ENCODE assay signal across 13 cellular contexts in the genomic region with DNA sequence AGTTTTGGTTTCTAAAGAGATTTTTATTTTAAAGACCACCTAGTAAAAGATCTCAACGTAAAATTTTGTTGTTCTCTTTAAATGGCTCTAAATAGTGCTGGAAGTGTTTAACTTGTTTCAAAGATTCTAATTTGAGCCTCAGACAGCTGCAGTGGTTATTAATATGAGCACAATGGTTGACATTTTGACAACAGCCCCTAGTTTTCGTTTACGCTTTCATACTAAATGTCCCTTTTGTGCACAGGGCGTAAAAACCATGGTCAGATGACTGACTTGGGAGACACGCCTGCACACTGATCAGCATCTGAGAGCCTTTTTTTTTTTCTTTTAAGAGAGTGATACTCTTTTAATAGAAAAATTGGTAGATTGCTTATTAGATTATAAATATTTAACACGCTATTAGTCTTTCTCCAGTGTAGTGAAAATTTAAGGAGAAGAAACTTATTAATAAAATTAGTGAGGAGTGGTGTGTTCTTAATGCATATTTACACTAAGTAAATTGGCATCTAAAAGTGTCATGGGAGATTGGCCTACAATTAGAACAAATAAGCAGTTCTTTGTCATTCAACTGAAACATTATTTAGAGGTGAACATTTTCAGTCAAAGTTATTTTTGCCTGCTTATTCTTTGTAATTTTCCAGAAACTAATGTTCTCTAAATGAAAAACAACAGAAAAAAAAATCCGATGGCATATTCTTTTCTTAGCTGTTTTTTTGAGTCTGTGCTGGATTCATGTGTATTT.
DNase-seq lines count a peak whose midpoint lies in the region; ATAC-seq, FAIRE-seq and TF ChIP-seq lines count a peak whose summit lies in the region.
"Had no signal": no experiment of that assay in that cellular context is flagged by ENCODE, and none has a peak within 500 bp of the region (broad histone marks: within the 10 kb centered on the region; RNA-seq: fewer than 3 reads in every experiment).

No MANE protein-coding gene starts in this region.

- no peaks in the 10 kb centered on the region for H3K27me3 Mint-ChIP-seq in endodermal cell (ENCODE audit: insufficient read depth)

- no peak for TF ChIP-seq CTCF in endodermal cell (conservative IDR thresholded peaks at IDR 0.05)

- H3K4me3 Mint-ChIP-seq in endodermal cell: no peak overlapping the region
- H3K4me3 Mint-ChIP-seq: T-helper 1 cell treated with Interleukin-12 subunit alpha and Interleukin-12 subunit beta and Interleukin-4 antibody, amounts not matched to agents 30 μg/mL and 1 μg/mL, for 36 hours had no signal

- H3K9me3 ChIP-seq in BLaER1 (peaks cover 35% of the 10 kb centered on the region), endodermal cell (ENCODE audit: control insufficient read depth, low read length) (peaks cover 24% of the 10 kb centered on the region)

- H3K4me2 ChIP-seq in BLaER1: peak overlapping the region; percentile 81

- peak; percentile 23 for FAIRE-seq in GM19239 (lab: Jason Lieb, UNC)
- FAIRE-seq: bronchial epithelial cell had no signal

- 74 to 79% methylated on average over 5 to 6 of the region's 7 CpGs for whole genome bisulfite sequencing in endodermal cell (ENCODE audit: insufficient coverage in 1 of 2, insufficient read length in 1 of 2), 2 experiments

- H3K4me1 ChIP-seq in BLaER1 (peaks cover 69% of the 10 kb centered on the region), endodermal cell (ENCODE audit: control insufficient read depth, insufficient read depth, low read length) (peaks cover 3% of the 10 kb centered on the region)

- H4K20me1 ChIP-seq in BLaER1: no peaks in the 10 kb centered on the region

- peaks cover 29% of the 10 kb centered on the region for H3K9me3 Mint-ChIP-seq in endodermal cell
- H3K9me3 Mint-ChIP-seq: T-helper 1 cell treated with Interleukin-12 subunit alpha and Interleukin-12 subunit beta and Interleukin-4 antibody, amounts not matched to agents 30 μg/mL and 1 μg/mL, for 36 hours had no signal

- H3K9ac ChIP-seq in BLaER1 (peak overlapping the region; percentile 66), endodermal cell (ENCODE audit: extremely low read depth, low read length, poor library complexity, severe bottlenecking) (no peak overlapping the region)

- peaks cover 9% of the 10 kb centered on the region for H3K4me1 Mint-ChIP-seq in endodermal cell

- H3K4me3 ChIP-seq in BLaER1 (peak overlapping the region; percentile 38), endodermal cell (ENCODE audit: low read length) (no peak overlapping the region)

- H3K36me3 ChIP-seq in BLaER1 (peaks cover 7% of the 10 kb centered on the region), endodermal cell (ENCODE audit: control insufficient read depth, insufficient read depth, low read length) (no peaks in the 10 kb centered on the region)

- no peak overlapping the region for H3K27ac Mint-ChIP-seq in endodermal cell
- H3K27ac Mint-ChIP-seq: T-helper 1 cell treated with Interleukin-12 subunit alpha and Interleukin-12 subunit beta and Interleukin-4 antibody, amounts not matched to agents 30 μg/mL and 1 μg/mL, for 36 hours had no signal

- no peaks in the 10 kb centered on the region for H3K27me3 ChIP-seq in BLaER1
- no peaks in the 10 kb centered on the region for H3K27me3 ChIP-seq in endodermal cell (ENCODE audit: control insufficient read depth, insufficient read depth, low read length, poor library complexity, severe bottlenecking)

- H3K36me3 Mint-ChIP-seq in endodermal cell (ENCODE audit: low read depth): peaks cover 5% of the 10 kb centered on the region

- H3K27ac ChIP-seq in BLaER1: peak overlapping the region; percentile 70
- H3K27ac ChIP-seq in endodermal cell (ENCODE audit: low read depth, low read length): peak overlapping the region; percentile 7

- DNase-seq in GM19239 (ENCODE audit: insufficient read length, low spot score) (no peak), endodermal cell (no peak), NCI-H446 treated with DMSO at 0.1 percent for 48 hours (lab: John Stamatoyannopoulos, UW) (no peak), NCI-H187 treated with DMSO at 0.1 percent for 48 hours (lab: John Stamatoyannopoulos, UW) (no peak), NCI-H1048 (lab: John Stamatoyannopoulos, UW) (no peak)
- no peak for DNase-seq in activated CD4-positive, alpha-beta T cell treated with anti-CD3 and anti-CD28 coated beads for 1 hour
- DNase-seq: ACHN, GDM1, Karpas-422 had no signal

- ATAC-seq in HG02973 (IDR thresholded peaks at IDR 0.05; ENCODE audit: unreplicated experiment): peak; percentile 76
